ENCODE assay signal across 23 cellular contexts in the genomic region with DNA sequence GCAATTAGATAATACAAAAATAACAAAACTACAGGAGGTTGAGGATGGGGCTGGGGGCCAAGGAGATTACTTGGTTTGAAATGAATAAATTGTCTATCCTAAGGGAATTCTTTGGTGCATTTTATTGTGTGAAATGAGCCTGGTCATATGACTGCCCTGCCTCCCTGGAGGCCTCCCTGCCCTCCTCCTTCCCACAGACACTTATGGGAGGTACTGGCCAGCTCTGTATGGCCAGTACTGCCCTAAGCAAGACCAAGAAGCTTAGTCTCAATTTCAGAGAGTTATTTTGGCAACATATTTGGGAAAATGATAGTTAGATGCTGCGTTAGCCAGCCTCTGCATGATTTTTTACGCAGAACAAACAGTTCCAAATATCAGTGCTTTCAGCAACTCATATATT.
"Had no signal": no experiment of that assay in that cellular context is flagged by ENCODE, and none has a peak within 500 bp of the region (broad histone marks: within the 10 kb centered on the region; RNA-seq: fewer than 3 reads in every experiment).

No MANE protein-coding gene starts in this region.

- H3K36me3 ChIP-seq: colonic mucosa, esophagus muscularis mucosa, esophagus squamous epithelium, gastrocnemius medialis, gastroesophageal sphincter, heart left ventricle, heart right ventricle had no signal

- H3K4me3 ChIP-seq: colonic mucosa, coronary artery, dorsolateral prefrontal cortex, esophagus muscularis mucosa, esophagus squamous epithelium, gastrocnemius medialis, gastroesophageal sphincter, heart left ventricle, heart right ventricle had no signal

- H3K27me3 ChIP-seq: colonic mucosa, dorsolateral prefrontal cortex, esophagus muscularis mucosa, esophagus squamous epithelium, foreskin keratinocyte, gastrocnemius medialis, gastroesophageal sphincter, heart left ventricle, heart right ventricle had no signal

- H3K4me1 ChIP-seq: colonic mucosa, foreskin keratinocyte, gastrocnemius medialis had no signal

- DNase-seq: colonic mucosa; cortex of kidney; dermis blood vessel endothelial cell; dorsolateral prefrontal cortex; effector CD4-positive, alpha-beta T cell; effector CD8-positive, alpha-beta T cell; effector memory CD4-positive, alpha-beta T cell; effector memory CD8-positive, alpha-beta T cell; endodermal cell; erythroblast; esophagus squamous epithelium; foreskin fibroblast; foreskin keratinocyte; foreskin melanocyte; gastrocnemius medialis; glutamatergic neuron; head of caudate nucleus; heart left ventricle; heart right ventricle had no signal

- H3K27ac ChIP-seq: colonic mucosa, coronary artery, dorsolateral prefrontal cortex, epithelial cell of prostate, esophagus muscularis mucosa, esophagus squamous epithelium, foreskin keratinocyte, gastrocnemius medialis, gastroesophageal sphincter, heart left ventricle, heart right ventricle had no signal

- H3K9me3 ChIP-seq: colonic mucosa, esophagus muscularis mucosa, esophagus squamous epithelium, gastrocnemius medialis, gastroesophageal sphincter, heart left ventricle, heart right ventricle had no signal
